1 cellular context compared by ENCODE assay signal in genomic region chr11:131248588-131248987, GRCh38.
TF ChIP-seq lines count a peak whose summit lies in the region.

No MANE protein-coding gene starts in this region.

TF ChIP-seq in H1, 55 proteins besides CTCF, POLR2A, EP300 and RAD21 (continued from another document):
- TF ChIP-seq GTF2F1 (IDR thresholded peaks at IDR 0.05; ENCODE audit: borderline replicate concordance, low read depth, low read length) (no peak), KDM5A (IDR thresholded peaks at IDR 0.05; ENCODE audit: low read length) (no peak), TEAD4 (IDR thresholded peaks at IDR 0.05; ENCODE audit: low read depth, low read length) (no peak), PHF8 (conservative IDR thresholded peaks at IDR 0.05; ENCODE audit: low read depth, low read length) (no peak), JUND (IDR thresholded peaks at IDR 0.05; ENCODE audit: low read length) (no peak), SUZ12 (IDR thresholded peaks at IDR 0.05; ENCODE audit: low read length) (no peak), CBX8 (IDR thresholded peaks at IDR 0.05; ENCODE audit: borderline replicate concordance, low read depth, low read length) (no peak), JUN (IDR thresholded peaks at IDR 0.05; ENCODE audit: low read depth, low read length) (no peak)
TF ChIP-seq in H1: peak in this region for 0.
